ENCODE assay signal across 3 cellular contexts in genomic region chr18:45409971-45410370, GRCh38.
"Had no signal": no experiment of that assay in that cellular context is flagged by ENCODE, and none has a peak within 500 bp of the region (broad histone marks: within the 10 kb centered on the region; RNA-seq: fewer than 3 reads in every experiment).

No MANE protein-coding gene starts in this region.

- H3K4me3 ChIP-seq: GM12878 had no signal

- DNase-seq: GDM1, GF-D8 had no signal
